10 cellular contexts compared by ENCODE assay signal in the genomic region with DNA sequence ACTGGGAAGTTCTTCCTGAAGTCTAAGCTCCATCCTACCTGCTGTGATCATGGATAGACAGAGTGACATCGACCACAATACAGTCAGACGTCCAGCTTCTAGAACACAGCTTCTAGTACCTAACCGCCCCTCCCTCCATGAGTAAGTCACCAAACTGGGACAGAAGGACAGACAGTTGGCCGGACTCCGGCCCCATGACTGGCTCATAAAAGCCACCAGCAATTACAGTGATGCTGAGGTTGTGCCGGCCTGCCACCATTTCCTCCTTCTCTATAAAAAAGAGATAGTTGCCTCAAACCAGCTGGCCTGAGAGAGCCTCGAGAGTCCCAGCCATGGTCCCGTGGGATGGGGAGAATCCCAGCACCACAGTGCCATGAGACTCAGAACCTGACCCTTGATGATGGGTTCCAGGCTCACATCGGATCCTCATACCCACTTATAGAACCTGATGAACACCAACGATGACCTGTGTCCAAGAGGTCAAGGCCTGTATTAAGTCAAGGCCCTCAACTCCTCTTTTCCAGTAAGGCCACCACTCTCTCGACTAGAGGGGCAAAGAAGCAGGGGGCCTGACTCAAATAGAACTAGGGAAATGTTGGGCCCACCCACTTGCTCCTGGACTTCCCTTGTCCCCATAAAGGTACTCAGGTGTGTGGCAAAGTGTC. TPM values are rescaled to one million over a fixed set of nuclear protein-coding genes. Genes with fewer than 3 reads are reported as not detected.
DNase-seq lines count a peak whose midpoint lies in the region; ATAC-seq, FAIRE-seq and TF ChIP-seq lines count a peak whose summit lies in the region.
"Had no signal": no experiment of that assay in that cellular context is flagged by ENCODE, and none has a peak within 500 bp of the region (broad histone marks: within the 10 kb centered on the region; RNA-seq: fewer than 3 reads in every experiment).

No MANE protein-coding gene starts in this region.

- peaks cover 5% of the 10 kb centered on the region for H3K36me3 ChIP-seq in rectal smooth muscle tissue (ENCODE audit: control insufficient read depth, insufficient read depth, low read length)

- H3K36me3 Mint-ChIP-seq in Calu3 (ENCODE audit: insufficient read depth, unreplicated experiment), result peaks cover 62% of the 10 kb centered on the region

- peaks cover 64% of the 10 kb centered on the region for H3K4me1 ChIP-seq in rectal smooth muscle tissue (ENCODE audit: control insufficient read depth, insufficient read depth, low read length)

- peaks cover 38% of the 10 kb centered on the region for H3K4me1 Mint-ChIP-seq in Calu3 (ENCODE audit: low read depth, unreplicated experiment)

- CTCF ChIA-PET in Calu3 (lab: Charles Lee), result no interaction called here

- H3K9me3 Mint-ChIP-seq in Calu3 (ENCODE audit: low read depth, unreplicated experiment), result no peaks in the 10 kb centered on the region

- peak overlapping the region; percentile 88 for H3K4me3 Mint-ChIP-seq in Calu3 (ENCODE audit: low read depth, unreplicated experiment)

- BruUV-seq in Calu3 (replicated peaks; lab: Mats Ljungman, UMichigan), result no TSS peak

- H3K27ac Mint-ChIP-seq in Calu3 (ENCODE audit: unreplicated experiment), result no peak overlapping the region

- no peak for FAIRE-seq in RCC 7860 (lab: Jason Lieb, UNC)

- no peak for TF ChIP-seq CTCF in Calu3 (IDR thresholded peaks at IDR 0.05; ENCODE audit: unreplicated experiment)
- TF ChIP-seq CTCF in fibroblast of villous mesenchyme (IDR thresholded peaks at IDR 0.05; ENCODE audit: insufficient read depth, low read depth, low read length), result no peak
- no peak for TF ChIP-seq CTCF in GM13977 (IDR thresholded peaks at IDR 0.05; ENCODE audit: extremely low read depth, insufficient read depth, missing control alignments)

- in situ Hi-C loops in GM13977 (cut with MboI; ENCODE audit: low pct_unique_long_range_greater_than_20kb, low sequenced_read_pairs, unreplicated experiment), result no loop called here

- H3K27me3 ChIP-seq in rectal smooth muscle tissue (ENCODE audit: control insufficient read depth, insufficient read depth, low read length), result no peaks in the 10 kb centered on the region

- DNase-seq in Calu3 (no peak), RCC 7860 (ENCODE audit: low spot score) (peak; percentile 55), fibroblast of villous mesenchyme (ENCODE audit: low read depth) (no peak), GM13977 (ENCODE audit: low spot score) (no peak), OCI-M2 (lab: John Stamatoyannopoulos, UW; ENCODE audit: unreplicated experiment) (no peak), GM19240 (ENCODE audit: insufficient read length, low spot score) (no peak)
- DNase-seq: activated CD4-positive, alpha-beta T cell treated with anti-CD3 and anti-CD28 coated beads, Interleukin-2, amount 50 U/mL, for 1 hour; NCI-H2029 treated with DMSO at 0.1 percent for 48 hours had no signal

- H3K4me3 ChIP-seq in fibroblast of villous mesenchyme (ENCODE audit: low read depth, low read length) (peak overlapping the region; percentile 80), rectal smooth muscle tissue (ENCODE audit: low read length) (peak overlapping the region; percentile 49)

- peak overlapping the region; percentile 100 for H3K27ac ChIP-seq in rectal smooth muscle tissue (ENCODE audit: low read depth, low read length)

- intact Hi-C loops in Calu3 (cut with micrococcal nuclease; ENCODE audit: unreplicated experiment), result no loop called here

- ATAC-seq in HG02678 (IDR thresholded peaks at IDR 0.05; ENCODE audit: unreplicated experiment), result no peak

- H3K9ac ChIP-seq in rectal smooth muscle tissue (ENCODE audit: low read length), result no peak overlapping the region

- H3K27me3 Mint-ChIP-seq in Calu3 (ENCODE audit: unreplicated experiment), result no peaks in the 10 kb centered on the region

RNA-seq across cellular contexts. Expression of a gene that starts 3.4 kb away (rescaled TPM):
- total RNA-seq in Calu3 (2022) (48.4 and 54.1 TPM in 2 replicates), fibroblast of villous mesenchyme (10.0 and 10.8 TPM in 2 replicates)
